In genomic region chr10:525565-526315, GRCh38 we compare ENCODE assay signal across 18 cellular contexts.
DNase-seq lines count a peak whose midpoint lies in the region; ATAC-seq, FAIRE-seq and TF ChIP-seq lines count a peak whose summit lies in the region.
"Had no signal": no experiment of that assay in that cellular context is flagged by ENCODE, and none has a peak within 500 bp of the region (broad histone marks: within the 10 kb centered on the region; RNA-seq: fewer than 3 reads in every experiment).

No MANE protein-coding gene starts in this region.

- peak overlapping the region; percentile 52 for H3K4me3 ChIP-seq in OCI-LY1 (ENCODE audit: low read depth, low read length, poor library complexity, severe bottlenecking)
- no peak overlapping the region for H3K4me3 ChIP-seq in sigmoid colon
- H3K4me3 ChIP-seq: GM23338, Peyer's patch, right lobe of liver, thoracic aorta had no signal

- peaks cover 12% of the 10 kb centered on the region for H3F3A ChIP-seq in OCI-LY1 (ENCODE audit: insufficient read depth, low read length)

- FAIRE-seq in H54 (lab: Jason Lieb, UNC): no peak

- TF ChIP-seq EP300 in sigmoid colon (IDR thresholded peaks at IDR 0.05): no peak

- TF ChIP-seq POLR2A in H54 (IDR thresholded peaks at IDR 0.05; ENCODE audit: low read depth, low read length) (no peak), sigmoid colon (IDR thresholded peaks at IDR 0.05) (no peak)

- H4K20me1 ChIP-seq in OCI-LY1 (ENCODE audit: insufficient read depth, low read length): no peaks in the 10 kb centered on the region

- intact Hi-C loops in sigmoid colon (cut with DNase I): no loop called here

- no peaks in the 10 kb centered on the region for H3K9me3 ChIP-seq in OCI-LY1 (ENCODE audit: low read length)
- H3K9me3 ChIP-seq in sigmoid colon: no peaks in the 10 kb centered on the region
- H3K9me3 ChIP-seq: neutrophil, Peyer's patch, right lobe of liver, thoracic aorta had no signal

- WGBS in sigmoid colon, 2 donors: 92% methylated on average over 17 of the region's 17 CpGs

- H3K36me3 ChIP-seq in OCI-LY1 (ENCODE audit: insufficient read depth, low read length) (peaks cover 16% of the 10 kb centered on the region; the same call in 1 of the 2 replicates), sigmoid colon (no peaks in the 10 kb centered on the region)
- H3K36me3 ChIP-seq: neutrophil, Peyer's patch, right lobe of liver, thoracic aorta had no signal

- H3K4me1 ChIP-seq in OCI-LY1 (ENCODE audit: insufficient read depth, low read length, severe bottlenecking) (peaks cover 100% of the 10 kb centered on the region), foreskin keratinocyte (peaks cover 6% of the 10 kb centered on the region), sigmoid colon (peaks cover 0 to 69% (median 48%) of the 10 kb centered on the region in 4 donors)
- H3K4me1 ChIP-seq: Peyer's patch, right lobe of liver had no signal

- H3K9me2 ChIP-seq in OCI-LY1 (ENCODE audit: low read depth, low read length): no peaks in the 10 kb centered on the region

- no peak overlapping the region for H2AFZ ChIP-seq in OCI-LY1 (ENCODE audit: low read length)
- H2AFZ ChIP-seq: GM23338 had no signal

- H3K27ac ChIP-seq in OCI-LY1 (ENCODE audit: low read depth, low read length, poor library complexity, severe bottlenecking) (peak overlapping the region; percentile 97), foreskin keratinocyte (no peak overlapping the region), sigmoid colon (no peak overlapping the region)
- H3K27ac ChIP-seq: neutrophil, Peyer's patch, right lobe of liver, thoracic aorta had no signal

- ATAC-seq in foreskin keratinocyte: peak; percentile 59
- no peak for ATAC-seq in GM18867 (IDR thresholded peaks at IDR 0.05; ENCODE audit: unreplicated experiment)
- ATAC-seq: activated CD4-positive, CD25-positive, alpha-beta regulatory T cell treated with anti-CD3 and anti-CD28 coated beads, Interleukin-2, amount 50 U/mL, for 24 hours; stimulated activated naive B cell treated with anti-CD40 and anti-IgM and Interleukin-4, amounts not matched to agents 10 μg/mL and 1 μg/mL and 100 μg/mL, for 72 hours had no signal

- H3K4me2 ChIP-seq in OCI-LY1 (ENCODE audit: low read length): peak overlapping the region; percentile 51
- H3K4me2 ChIP-seq: GM23338 had no signal

- TF ChIP-seq CTCF in OCI-LY1 (IDR thresholded peaks at IDR 0.05; ENCODE audit: low read length) (no peak), foreskin keratinocyte (conservative IDR thresholded peaks at IDR 0.05) (no peak), sigmoid colon (IDR thresholded peaks at IDR 0.05) (no peak)

- H3K9ac ChIP-seq in OCI-LY1 (ENCODE audit: low read length): peak overlapping the region; percentile 59

- DNase-seq in H54 (ENCODE audit: insufficient read length, low spot score): peak; percentile 25
- DNase-seq in foreskin keratinocyte: no peak
- peak; percentile 58 for DNase-seq in sigmoid colon
- no peak for DNase-seq in SHP77 (lab: John Stamatoyannopoulos, UW)
- DNase-seq in NCI-H524 treated with DMSO at 0.1 percent for 48 hours (lab: John Stamatoyannopoulos, UW): no peak
- DNase-seq: AML-193; hypothalamus; NCI-H1436 treated with DMSO at 0.1 percent for 48 hours; NCI-H2171 treated with DMSO at 0.1 percent for 48 hours; Peyer's patch; right lobe of liver; stimulated activated naive B cell treated with anti-CD40 and anti-IgM and Interleukin-4, amounts not matched to agents 10 μg/mL and 1 μg/mL and 100 μg/mL, for 72 hours had no signal

- H3K27me3 ChIP-seq in OCI-LY1 (ENCODE audit: insufficient read depth, low read length) (no peaks in the 10 kb centered on the region), foreskin keratinocyte (no peaks in the 10 kb centered on the region), sigmoid colon (no peaks in the 10 kb centered on the region)
- H3K27me3 ChIP-seq: Peyer's patch, right lobe of liver had no signal

- H3K79me2 ChIP-seq in OCI-LY1 (ENCODE audit: insufficient read depth, low read length): peaks cover 25% of the 10 kb centered on the region

Comparison
In these comparisons a context has a peak if more than half of its experiments do, and no peak if none do; other contexts are left out.
1. DNase-seq: peak in H54 (single experiment) and sigmoid colon (single experiment); none in foreskin keratinocyte (0 of 2), SHP77 (0 of 2) and NCI-H524 treated with DMSO at 0.1 percent for 48 hours (single experiment).